ENCODE assay signal across 8 cellular contexts in the genomic region with DNA sequence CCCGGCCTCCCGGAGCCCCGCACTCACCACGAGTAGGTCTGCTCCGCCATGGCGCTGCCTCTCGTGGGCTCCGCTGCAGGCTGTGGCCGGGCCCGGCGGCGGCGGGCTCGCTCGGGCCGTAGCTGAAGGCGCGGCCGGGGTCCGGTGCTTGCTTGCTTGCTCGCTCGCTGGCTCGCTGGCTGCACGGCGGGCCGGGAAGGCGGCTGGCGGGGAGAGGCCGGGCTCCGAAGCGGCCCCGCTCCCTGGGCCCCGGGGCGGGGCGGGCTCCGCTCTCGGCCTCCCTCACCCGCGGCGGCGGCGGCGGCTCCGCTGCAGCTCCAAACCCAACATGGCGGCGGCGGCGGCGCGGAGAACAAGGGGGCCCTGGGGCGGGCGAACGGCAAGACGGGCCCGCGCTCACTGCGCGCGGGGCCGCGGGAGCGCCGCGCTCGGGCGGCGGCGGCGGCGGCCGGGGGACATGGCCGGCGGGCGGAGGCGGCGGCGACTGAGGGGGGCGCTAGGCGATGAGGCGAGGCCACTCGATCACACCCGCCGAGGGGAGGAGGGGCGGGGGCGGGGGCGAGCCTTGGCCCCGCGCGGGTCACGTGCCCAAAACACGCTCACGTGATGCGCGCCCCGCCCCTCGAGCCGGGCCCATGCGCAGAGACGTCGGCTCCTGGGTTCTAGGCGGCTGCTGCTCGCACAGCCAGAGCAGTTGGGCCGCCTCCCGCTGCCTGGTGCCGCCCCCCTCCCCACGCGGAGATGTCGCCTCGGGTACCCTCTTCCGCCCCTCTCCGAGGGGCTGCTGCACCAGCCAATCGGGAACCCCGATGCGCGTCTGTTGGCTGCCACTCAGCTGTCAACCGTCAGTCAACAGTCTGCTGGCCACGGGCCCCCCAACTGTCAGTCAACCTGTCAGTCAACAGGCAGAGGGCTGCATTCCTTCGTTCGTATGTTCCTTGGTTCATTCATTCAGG. TPM values are rescaled to one million over a fixed set of nuclear protein-coding genes. Genes with fewer than 3 reads are reported as not detected.
DNase-seq lines count a peak whose midpoint lies in the region; ATAC-seq and TF ChIP-seq lines count a peak whose summit lies in the region.

Gene SPPL3, minus strand, starts transcription at position 541 of the 956 bp plus-strand sequence. Its CDS starts 491 bp downstream, at position 50.

- TF ChIP-seq CTCF in GM12874 (IDR thresholded peaks at IDR 0.05; ENCODE audit: insufficient read depth, low read depth, low read length) (0 out of 2 replicates have a peak, but pooled peaks have one; percentile 17), parathyroid adenoma (IDR thresholded peaks at IDR 0.05) (no peak), thyroid gland (IDR thresholded peaks at IDR 0.05) (peak in 2 of 6 experiments; percentile 9 to 25)

- peaks cover 14% of the 10 kb centered on the region for H3K79me2 ChIP-seq in parathyroid adenoma

- H3K4me3 Mint-ChIP-seq in activated naive CD8-positive, alpha-beta T cell treated with anti-CD3 and anti-CD28 coated beads, Interleukin-2, amount 50 U/mL, for 24 hours = peak within 1 kb of the TSS; percentile 98

- H3K4me2 ChIP-seq in parathyroid adenoma (ENCODE audit: low read length) = peak within 1 kb of the TSS; percentile 94

- H3K27ac ChIP-seq in parathyroid adenoma = peak within 1 kb of the TSS; percentile 83
- peak within 1 kb of the TSS; percentile 77 to 92 (median 88) for H3K27ac ChIP-seq in thyroid gland

- H3K9me3 Mint-ChIP-seq in activated naive CD8-positive, alpha-beta T cell treated with anti-CD3 and anti-CD28 coated beads, Interleukin-2, amount 50 U/mL, for 24 hours = no peaks in the 10 kb centered on the region

- H3K9me3 ChIP-seq in parathyroid adenoma (ENCODE audit: control insufficient read depth, low read length) = no peaks in the 10 kb centered on the region
- H3K9me3 ChIP-seq in thyroid gland = no peaks in the 10 kb centered on the region

- H3K4me1 ChIP-seq in parathyroid adenoma (no peaks in the 10 kb centered on the region), thyroid gland (peaks cover 15 to 17% of the 10 kb centered on the region in 2 donors)

- peak within 1 kb of the TSS; percentile 94 for H3K9ac ChIP-seq in parathyroid adenoma

- no peaks in the 10 kb centered on the region for H3K27me3 ChIP-seq in parathyroid adenoma (ENCODE audit: control insufficient read depth, insufficient read depth, low read length)
- no peaks in the 10 kb centered on the region for H3K27me3 ChIP-seq in thyroid gland

- no peaks in the 10 kb centered on the region for H3K36me3 ChIP-seq in parathyroid adenoma (ENCODE audit: control insufficient read depth, insufficient read depth, low read length)
- H3K36me3 ChIP-seq in thyroid gland = no peaks in the 10 kb centered on the region

- peaks cover 36% of the 10 kb centered on the region for H3K4me1 Mint-ChIP-seq in activated naive CD8-positive, alpha-beta T cell treated with anti-CD3 and anti-CD28 coated beads, Interleukin-2, amount 50 U/mL, for 24 hours

- H2AFZ ChIP-seq in parathyroid adenoma = peak within 1 kb of the TSS; percentile 84

- ATAC-seq in HG02763 (IDR thresholded peaks at IDR 0.05; ENCODE audit: unreplicated experiment) (peak; percentile 63), Right ventricle myocardium superior (ENCODE audit: poor library complexity) (peak; percentile 95)
- peak; percentile 74 for ATAC-seq in activated naive CD8-positive, alpha-beta T cell treated with anti-CD3 and anti-CD28 coated beads, Interleukin-2, amount 50 U/mL, for 24 hours

- H3K36me3 Mint-ChIP-seq in activated naive CD8-positive, alpha-beta T cell treated with anti-CD3 and anti-CD28 coated beads, Interleukin-2, amount 50 U/mL, for 24 hours (ENCODE audit: low read depth) = peaks cover 6% of the 10 kb centered on the region

- H3K4me3 ChIP-seq in parathyroid adenoma (ENCODE audit: low read depth, low read length) = peak within 1 kb of the TSS; percentile 92
- peak within 1 kb of the TSS; percentile 60 to 94 (median 93) for H3K4me3 ChIP-seq in thyroid gland (replicated peaks in 1 of 3)

- TF ChIP-seq POLR2A in thyroid gland (IDR thresholded peaks at IDR 0.05) = peak in 1 of 2 donors; percentile 82

- DNase-seq in NCI-H1417 (lab: John Stamatoyannopoulos, UW) = peak; percentile 93 to 97 (median 95)
- peak; percentile 88 for DNase-seq in T follicular helper cell (ENCODE audit: low read depth)
- peak; percentile 94 for DNase-seq in activated naive CD8-positive, alpha-beta T cell treated with anti-CD3 and anti-CD28 coated beads, Interleukin-2, amount 50 U/mL, for 24 hours
- DNase-seq in Right ventricle myocardium superior = peak; percentile 97
- DNase-seq in thyroid gland = peak; percentile 92 to 93

- peak within 1 kb of the TSS; percentile 90 for H3K27ac Mint-ChIP-seq in activated naive CD8-positive, alpha-beta T cell treated with anti-CD3 and anti-CD28 coated beads, Interleukin-2, amount 50 U/mL, for 24 hours

- intact Hi-C loops in Right ventricle myocardium superior (cut with DNase I) = loop anchor here (10.0 kb wide), 1 partner anchor 139 kb away; no protein-coding TSS in a partner anchor
- intact Hi-C loops in thyroid gland (cut with DNase I) = loop anchor here (10.0 kb wide), 1 partner anchor 179 kb away; the partner anchor contains the start of gene ACADS

- 0 to 1% methylated on average over 24 to 43 of the region's 119 CpGs for WGBS in thyroid gland, 2 donors

- no peaks in the 10 kb centered on the region for H3K27me3 Mint-ChIP-seq in activated naive CD8-positive, alpha-beta T cell treated with anti-CD3 and anti-CD28 coated beads, Interleukin-2, amount 50 U/mL, for 24 hours

RNA-seq across cellular contexts. Expression of gene SPPL3, which starts in this region (rescaled TPM):
- total RNA-seq in Right ventricle myocardium superior = 28.3 TPM
- total RNA-seq in thyroid gland = 10 to 100 TPM; 25.7 to 37.5 (median 34.7) TPM

Comparison
In these comparisons a context has a peak if more than half of its experiments do, and no peak if none do; other contexts are left out.
1. Peak in every context shown above with its lines: DNase-seq, ATAC-seq, H3K4me3 ChIP-seq and H3K27ac ChIP-seq.